19 cellular contexts compared by ENCODE assay signal in the genomic region with DNA sequence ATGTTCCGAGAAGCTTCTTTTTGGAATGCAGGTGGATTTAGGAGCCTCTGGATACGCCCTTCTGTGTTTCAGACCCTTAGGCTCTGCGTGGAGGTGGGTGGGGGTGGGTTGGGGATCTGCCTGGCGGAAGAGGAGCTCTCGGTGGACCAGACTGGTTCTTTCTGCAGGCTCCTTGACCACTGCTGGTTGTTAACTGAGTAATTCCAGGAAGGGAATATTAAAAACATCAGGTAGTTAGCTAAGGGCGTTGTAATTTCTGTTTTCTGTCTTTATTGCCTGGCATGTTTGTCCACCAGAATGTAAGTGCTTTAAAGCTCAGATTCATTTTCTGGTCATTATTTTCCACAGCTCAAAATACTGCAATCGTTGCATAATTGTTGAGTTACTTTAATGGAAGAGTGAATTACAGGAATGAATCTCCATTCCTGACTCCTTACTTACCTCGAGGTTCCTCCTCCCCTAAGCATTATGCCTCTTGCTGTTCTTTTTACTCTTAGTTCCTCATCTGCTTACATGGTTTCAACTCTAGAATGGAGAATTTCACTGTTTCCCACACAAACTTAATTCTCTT. TPM values are rescaled to one million over a fixed set of nuclear protein-coding genes. Genes with fewer than 3 reads are reported as not detected.
A peak's percentile ranks its signal among the peaks of the same experiment; 100 is the strongest.
DNase-seq lines count a peak whose midpoint lies in the region; ATAC-seq and TF ChIP-seq lines count a peak whose summit lies in the region.
"Had no signal": no experiment of that assay in that cellular context is flagged by ENCODE, and none has a peak within 500 bp of the region (broad histone marks: within the 10 kb centered on the region; RNA-seq: fewer than 3 reads in every experiment).

No MANE protein-coding gene starts in this region.

- intact Hi-C loops in transverse colon (cut with DNase I; ENCODE audit: low total_unique reads) (no loop called here), CD14-positive monocyte (cut with micrococcal nuclease) (no loop called here)

- ATAC-seq in activated naive CD8-positive, alpha-beta T cell treated with anti-CD3 and anti-CD28 coated beads, Interleukin-2, amount 50 U/mL, for 24 hours: no peak
- ATAC-seq: activated CD4-positive, alpha-beta T cell treated with anti-CD3 and anti-CD28 coated beads for 36 hours; left lung had no signal

- H3K79me2 ChIP-seq in OCI-LY3 (ENCODE audit: low read length): peaks cover 98% of the 10 kb centered on the region

- no peak for TF ChIP-seq EP300 in transverse colon (IDR thresholded peaks at IDR 0.05; ENCODE audit: low read depth)

- H3K27ac Mint-ChIP-seq in activated naive CD8-positive, alpha-beta T cell: no peak overlapping the region
- no peak overlapping the region for H3K27ac Mint-ChIP-seq in activated naive CD8-positive, alpha-beta T cell treated with anti-CD3 and anti-CD28 coated beads, Interleukin-2, amount 50 U/mL, for 24 hours
- H3K27ac Mint-ChIP-seq in glutamatergic neuron (ENCODE audit: unreplicated experiment) (no peak overlapping the region), CD14-positive monocyte (peak overlapping the region in 2 of 7 donors; percentile 24 to 56)
- H3K27ac Mint-ChIP-seq: activated CD4-positive, alpha-beta T cell treated with anti-CD3 and anti-CD28 coated beads for 36 hours; HFFc6 had no signal

- WGBS in transverse colon (ENCODE audit: low coverage in 1 of 2), 2 donors: 27 to 54% methylated on average over 6 to 8 of the region's 8 CpGs

- in situ Hi-C loops in transverse colon (cut with MboI; ENCODE audit: low pct_ligation_motif_present in 1 of 4, low pct_unique_long_range_greater_than_20kb in 1 of 4, low sequenced_read_pairs in 3 of 4): loop anchor here in 1 of 4 donors (25.0 kb wide), 1 partner anchor 470 kb away; no protein-coding TSS in a partner anchor

- H3K27me3 ChIP-seq in OCI-LY3 (ENCODE audit: low read depth, low read length) (no peaks in the 10 kb centered on the region), transverse colon (no peaks in the 10 kb centered on the region)
- H3K27me3 ChIP-seq: esophagus muscularis mucosa, left lung, right atrium auricular region, suprapubic skin had no signal

- TF ChIP-seq CTCF in OCI-LY3 (IDR thresholded peaks at IDR 0.05; ENCODE audit: low read depth, low read length): no peak
- no peak for TF ChIP-seq CTCF in transverse colon (IDR thresholded peaks at IDR 0.05)
- no peak for TF ChIP-seq CTCF in glutamatergic neuron (IDR thresholded peaks at IDR 0.05; ENCODE audit: partially characterized antibody, unreplicated experiment)
- TF ChIP-seq CTCF in CD14-positive monocyte (IDR thresholded peaks at IDR 0.05): no peak

- peaks cover 87% of the 10 kb centered on the region for H3K4me1 Mint-ChIP-seq in activated naive CD8-positive, alpha-beta T cell (ENCODE audit: low read depth)
- H3K4me1 Mint-ChIP-seq in activated naive CD8-positive, alpha-beta T cell treated with anti-CD3 and anti-CD28 coated beads, Interleukin-2, amount 50 U/mL, for 24 hours: peaks cover 75% of the 10 kb centered on the region
- H3K4me1 Mint-ChIP-seq in glutamatergic neuron (ENCODE audit: low read depth, unreplicated experiment) (peaks cover 16% of the 10 kb centered on the region), CD14-positive monocyte (peaks cover 66% of the 10 kb centered on the region)

- peak overlapping the region; percentile 65 for H3K4me2 ChIP-seq in OCI-LY3 (ENCODE audit: low read length)

- H2AFZ ChIP-seq in OCI-LY3 (ENCODE audit: low read depth, low read length): no peak overlapping the region

- peaks cover 13% of the 10 kb centered on the region for H3K9me3 Mint-ChIP-seq in activated naive CD8-positive, alpha-beta T cell (ENCODE audit: low read depth)
- peaks cover 16% of the 10 kb centered on the region for H3K9me3 Mint-ChIP-seq in activated naive CD8-positive, alpha-beta T cell treated with anti-CD3 and anti-CD28 coated beads, Interleukin-2, amount 50 U/mL, for 24 hours
- H3K9me3 Mint-ChIP-seq in glutamatergic neuron (ENCODE audit: unreplicated experiment) (peaks cover 4% of the 10 kb centered on the region), CD14-positive monocyte (peaks cover 4 to 10% (median 9%) of the 10 kb centered on the region in 7 donors)

- peaks cover 39% of the 10 kb centered on the region for H3K4me1 ChIP-seq in OCI-LY3 (ENCODE audit: low read length)
- peaks cover 17 to 67% (median 36%) of the 10 kb centered on the region in 4 donors for H3K4me1 ChIP-seq in transverse colon

- H3K27me3 Mint-ChIP-seq in activated naive CD8-positive, alpha-beta T cell: no peaks in the 10 kb centered on the region
- H3K27me3 Mint-ChIP-seq in activated naive CD8-positive, alpha-beta T cell treated with anti-CD3 and anti-CD28 coated beads, Interleukin-2, amount 50 U/mL, for 24 hours: no peaks in the 10 kb centered on the region
- H3K27me3 Mint-ChIP-seq in glutamatergic neuron (ENCODE audit: unreplicated experiment) (peaks cover 6% of the 10 kb centered on the region), CD14-positive monocyte (ENCODE audit: low read depth in 3 of 3) (no peaks in the 10 kb centered on the region)
- H3K27me3 Mint-ChIP-seq: activated CD4-positive, alpha-beta T cell treated with anti-CD3 and anti-CD28 coated beads for 36 hours had no signal

- H3K9me3 ChIP-seq in OCI-LY3 (ENCODE audit: insufficient read depth, low read length) (peaks cover 16% of the 10 kb centered on the region), transverse colon (no peaks in the 10 kb centered on the region)
- H3K9me3 ChIP-seq: esophagus muscularis mucosa, left lung, right atrium auricular region had no signal

- TF ChIP-seq POLR2A in transverse colon (IDR thresholded peaks at IDR 0.05): peak; percentile 13

- peaks cover 31% of the 10 kb centered on the region for H3K36me3 ChIP-seq in OCI-LY3 (replicated peaks; ENCODE audit: low read depth, low read length)
- H3K36me3 ChIP-seq in transverse colon: no peaks in the 10 kb centered on the region
- H3K36me3 ChIP-seq: esophagus muscularis mucosa, left lung, right atrium auricular region, suprapubic skin had no signal

- peak overlapping the region; percentile 7 for H3K4me3 Mint-ChIP-seq in activated naive CD8-positive, alpha-beta T cell
- no peak overlapping the region for H3K4me3 Mint-ChIP-seq in activated naive CD8-positive, alpha-beta T cell treated with anti-CD3 and anti-CD28 coated beads, Interleukin-2, amount 50 U/mL, for 24 hours
- H3K4me3 Mint-ChIP-seq in glutamatergic neuron (ENCODE audit: unreplicated experiment): no peak overlapping the region
- no peak overlapping the region for H3K4me3 Mint-ChIP-seq in CD14-positive monocyte
- H3K4me3 Mint-ChIP-seq: activated CD4-positive, alpha-beta T cell treated with anti-CD3 and anti-CD28 coated beads for 36 hours; HFFc6 had no signal

- peaks cover 9% of the 10 kb centered on the region for H3K36me3 Mint-ChIP-seq in activated naive CD8-positive, alpha-beta T cell
- H3K36me3 Mint-ChIP-seq in activated naive CD8-positive, alpha-beta T cell treated with anti-CD3 and anti-CD28 coated beads, Interleukin-2, amount 50 U/mL, for 24 hours (ENCODE audit: low read depth): peaks cover 23% of the 10 kb centered on the region
- H3K36me3 Mint-ChIP-seq in glutamatergic neuron (ENCODE audit: unreplicated experiment) (peaks cover 17% of the 10 kb centered on the region), CD14-positive monocyte (peaks cover 3 to 4% of the 10 kb centered on the region in 2 donors)

- peak overlapping the region; percentile 47 for H3K4me3 ChIP-seq in OCI-LY3 (ENCODE audit: low read length)
- peak overlapping the region in 1 of 4 donors; percentile 3 for H3K4me3 ChIP-seq in transverse colon
- H3K4me3 ChIP-seq: esophagus muscularis mucosa, left lung, right atrium auricular region, suprapubic skin had no signal

- H4K20me1 ChIP-seq in OCI-LY3 (ENCODE audit: insufficient read depth, low read length): peaks cover 82% of the 10 kb centered on the region

- no peak overlapping the region for H3K9ac ChIP-seq in OCI-LY3 (ENCODE audit: low read length)

- H3K27ac ChIP-seq in OCI-LY3 (ENCODE audit: low read length): no peak overlapping the region
- peak overlapping the region; percentile 47 to 68 (median 62) for H3K27ac ChIP-seq in transverse colon
- H3K27ac ChIP-seq: esophagus muscularis mucosa, left lung, right atrium auricular region, suprapubic skin had no signal

- no peak for DNase-seq in activated naive CD8-positive, alpha-beta T cell treated with anti-CD3 and anti-CD28 coated beads, Interleukin-2, amount 50 U/mL, for 24 hours
- DNase-seq in kidney tubule cell (ENCODE audit: low spot score): peak; percentile 72
- DNase-seq in transverse colon: no peak
- no peak for DNase-seq in glutamatergic neuron
- DNase-seq in NCI-H146 treated with DMSO at 0.1 percent for 48 hours (lab: John Stamatoyannopoulos, UW; ENCODE audit: unreplicated experiment): no peak
- no peak for DNase-seq in CD14-positive monocyte (ENCODE audit: low spot score)
- DNase-seq: activated CD4-positive, alpha-beta T cell treated with anti-CD3 and anti-CD28 coated beads for 36 hours; activated effector memory CD4-positive, alpha-beta T cell treated with anti-CD3 and anti-CD28 coated beads, Interleukin-2, amount 50 U/mL, for 16 hours; central memory CD4-positive, alpha-beta T cell; HFFc6; KG1; left lung; NCI-H1417; NCI-H2171 treated with DMSO at 0.1 percent for 48 hours had no signal

RNA-seq across cellular contexts. Expression of a gene that starts 5.8 kb away (rescaled TPM):
- 10 to 100 TPM; 23.6 to 40.8 (median 30.0) TPM for total RNA-seq in transverse colon
- total RNA-seq in glutamatergic neuron (ENCODE audit: unreplicated experiment): 63.3 TPM
- polyA plus RNA-seq in CD14-positive monocyte: 1 to 10 TPM; 2.9 to 4.2 TPM
